ENCODE assay signal across 8 cellular contexts in the genomic region with DNA sequence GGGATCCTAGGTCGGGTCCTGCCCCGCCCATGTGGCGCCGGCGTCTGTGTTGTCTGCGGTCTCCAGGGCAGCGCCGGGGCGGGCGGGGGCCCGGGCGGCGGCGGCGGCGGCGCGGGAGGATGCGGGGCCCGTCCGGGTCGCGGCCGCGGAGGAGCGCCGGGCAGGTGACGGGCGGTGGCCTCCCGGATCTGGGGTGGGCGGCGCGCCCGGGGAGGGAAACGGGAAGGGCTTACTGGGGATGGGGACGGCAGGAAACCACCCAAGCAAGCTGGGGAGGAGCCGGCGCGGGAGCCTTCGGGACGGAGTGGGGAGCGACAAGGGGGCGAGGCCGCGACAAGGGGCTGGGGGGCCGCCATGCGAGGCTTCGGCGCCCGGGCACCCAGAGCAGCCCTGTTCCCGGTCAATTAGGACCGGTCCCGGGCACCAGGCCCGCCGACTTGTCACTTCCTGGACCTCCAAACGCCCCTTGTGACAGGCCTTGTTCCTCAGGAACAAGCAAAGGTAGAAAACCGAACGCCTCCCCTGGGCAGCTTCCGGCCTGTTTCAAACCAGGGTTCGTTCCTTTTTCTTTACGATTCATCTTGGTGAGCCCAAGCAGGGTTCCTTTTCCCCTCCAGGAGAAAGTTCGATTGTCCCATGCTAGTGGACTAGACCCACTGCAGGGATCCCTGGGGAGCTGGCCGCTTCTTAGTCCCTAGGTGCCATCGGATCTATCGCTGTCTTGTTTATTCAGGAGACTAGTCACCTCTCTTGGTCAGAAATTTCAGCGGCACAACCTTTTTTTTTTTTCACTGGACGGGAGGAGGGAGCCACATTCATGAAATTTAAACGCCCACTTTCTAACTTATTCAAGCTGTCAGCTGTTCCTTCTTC. TPM values are rescaled to one million over a fixed set of nuclear protein-coding genes. Genes with fewer than 3 reads are reported as not detected.
DNase-seq lines count a peak whose midpoint lies in the region; ATAC-seq and TF ChIP-seq lines count a peak whose summit lies in the region.

No MANE protein-coding gene starts in this region.

- ATAC-seq in GM19043 (IDR thresholded peaks at IDR 0.05; ENCODE audit: low read depth, unreplicated experiment) (peak; percentile 56), right lobe of liver (peak; percentile 59 to 70 (median 64))

- H3K9me3 ChIP-seq in A673 (ENCODE audit: low read depth, low read length, poor library complexity, severe bottlenecking): no peaks in the 10 kb centered on the region
- no peaks in the 10 kb centered on the region for H3K9me3 ChIP-seq in duodenal mucosa (ENCODE audit: control insufficient read depth in 1 of 2, low read length in 2 of 2)
- H3K9me3 ChIP-seq in right lobe of liver: no peaks in the 10 kb centered on the region

- TF ChIP-seq CTCF in A673 (conservative IDR thresholded peaks at IDR 0.05; ENCODE audit: low read depth, low read length) (no peak), right lobe of liver (IDR thresholded peaks at IDR 0.05) (no peak)

- peaks cover 23% of the 10 kb centered on the region for H3K4me1 ChIP-seq in A673 (ENCODE audit: insufficient read depth, low read length, poor library complexity, severe bottlenecking)
- peaks cover 0 to 7% of the 10 kb centered on the region in 2 donors for H3K4me1 ChIP-seq in duodenal mucosa (ENCODE audit: control insufficient read depth in 1 of 2, insufficient read depth in 2 of 2, low read length in 2 of 2)
- peaks cover 0 to 9% (median 0%) of the 10 kb centered on the region in 4 donors for H3K4me1 ChIP-seq in right lobe of liver

- CTCF ChIA-PET in A673 (lab: Charles Lee): no interaction called here

- H3K27me3 Mint-ChIP-seq in activated CD4-positive, alpha-beta T cell treated with anti-CD3 and anti-CD28 coated beads, Interleukin-2, amount 10 ng/mL, durations not matched to agents 24 days and 14 days: peaks cover 15% of the 10 kb centered on the region

- no peaks in the 10 kb centered on the region for H3K9me3 Mint-ChIP-seq in activated CD4-positive, alpha-beta T cell treated with anti-CD3 and anti-CD28 coated beads, Interleukin-2, amount 10 ng/mL, durations not matched to agents 24 days and 14 days

- peaks cover 19% of the 10 kb centered on the region for H3K4me1 Mint-ChIP-seq in activated CD4-positive, alpha-beta T cell treated with anti-CD3 and anti-CD28 coated beads, Interleukin-2, amount 10 ng/mL, durations not matched to agents 24 days and 14 days

- BruUV-seq in A673 (replicated peaks; lab: Mats Ljungman, UMichigan): no TSS peak

- H3K27me3 ChIP-seq in A673 (replicated peaks; ENCODE audit: insufficient read depth, low read depth, low read length, poor library complexity): no peaks in the 10 kb centered on the region
- peaks cover 0 to 27% of the 10 kb centered on the region in 2 donors for H3K27me3 ChIP-seq in duodenal mucosa (ENCODE audit: control insufficient read depth in 1 of 2, insufficient read depth in 2 of 2, low read length in 2 of 2)
- H3K27me3 ChIP-seq in right lobe of liver: no peaks in the 10 kb centered on the region

- TF ChIP-seq POLR2A in right lobe of liver (IDR thresholded peaks at IDR 0.05): no peak

- H3K27ac ChIP-seq in A673 (ENCODE audit: low read depth, low read length, poor library complexity, severe bottlenecking) (peak overlapping the region; percentile 72), duodenal mucosa (ENCODE audit: low read depth, low read length) (peak overlapping the region; percentile 73), right lobe of liver (peak overlapping the region in 1 of 3 donors; percentile 44)

- H3K9ac ChIP-seq in duodenal mucosa (ENCODE audit: low read depth in 1 of 2, low read length in 2 of 2): peak overlapping the region; percentile 27 to 56

- WGBS in right lobe of liver (ENCODE audit: insufficient coverage, low coverage, low lambda C conversion rate, missing lambda C conversion rate): 5% methylated on average over 12 of the region's 68 CpGs

- intact Hi-C loops in A673 (cut with micrococcal nuclease; ENCODE audit: unreplicated experiment): no loop called here
- intact Hi-C loops in activated CD4-positive, alpha-beta T cell treated with anti-CD3 and anti-CD28 coated beads, Interleukin-2, amount 10 ng/mL, durations not matched to agents 24 days and 14 days (cut with micrococcal nuclease): loop anchor here (2.0 to 5.0 kb wide), 2 partner anchors 26 to 99 kb away; a partner anchor contains a TSS
- intact Hi-C loops in right lobe of liver (cut with DNase I): no loop called here

- peak overlapping the region; percentile 75 for H3K27ac Mint-ChIP-seq in activated CD4-positive, alpha-beta T cell treated with anti-CD3 and anti-CD28 coated beads, Interleukin-2, amount 10 ng/mL, durations not matched to agents 24 days and 14 days

- POLR2A ChIA-PET in A673 (lab: Charles Lee; ENCODE audit: low non-redundant PET): no interaction called here

- H3K36me3 ChIP-seq in A673 (ENCODE audit: insufficient read depth, low read length, poor library complexity, severe bottlenecking): no peaks in the 10 kb centered on the region
- H3K36me3 ChIP-seq in duodenal mucosa (ENCODE audit: control insufficient read depth in 1 of 2, insufficient read depth in 2 of 2, low read length in 2 of 2): no peaks in the 10 kb centered on the region
- H3K36me3 ChIP-seq in right lobe of liver: no peaks in the 10 kb centered on the region

- H3K4me3 Mint-ChIP-seq in activated CD4-positive, alpha-beta T cell treated with anti-CD3 and anti-CD28 coated beads, Interleukin-2, amount 10 ng/mL, durations not matched to agents 24 days and 14 days: peak overlapping the region; percentile 85

- H3K36me3 Mint-ChIP-seq in activated CD4-positive, alpha-beta T cell treated with anti-CD3 and anti-CD28 coated beads, Interleukin-2, amount 10 ng/mL, durations not matched to agents 24 days and 14 days (ENCODE audit: low read depth): no peaks in the 10 kb centered on the region

- DNase-seq in A673 (ENCODE audit: low spot score) (peak; percentile 70), NCI-H1092 (lab: John Stamatoyannopoulos, UW) (peak; percentile 68), right lobe of liver (peak; percentile 48 to 57 (median 49)), NCI-H82 (lab: John Stamatoyannopoulos, UW) (no peak)
- DNase-seq in activated CD4-positive, alpha-beta T cell treated with anti-CD3 and anti-CD28 coated beads, Interleukin-2, amount 10 ng/mL, durations not matched to agents 24 days and 14 days: peak; percentile 86
- peak; percentile 39 to 48 for DNase-seq in stimulated activated CD4-positive, alpha-beta T cell treated with anti-CD3 and anti-CD28 coated beads, Interleukin-4, amount 100 ng/mL, for 4 hours

- peak overlapping the region; percentile 63 for H3K4me3 ChIP-seq in A673 (ENCODE audit: low read depth, low read length, poor library complexity, severe bottlenecking)
- peak overlapping the region; percentile 65 to 76 for H3K4me3 ChIP-seq in duodenal mucosa (ENCODE audit: low read depth in 1 of 2, low read length in 2 of 2)
- peak overlapping the region; percentile 45 to 52 (median 47) for H3K4me3 ChIP-seq in right lobe of liver

RNA-seq across cellular contexts. Expression of a gene that starts 0.5 kb away (rescaled TPM):
- total RNA-seq in A673 (2021): 4.2 and 4.4 TPM in 2 replicates
- total RNA-seq in activated CD4-positive, alpha-beta T cell treated with anti-CD3 and anti-CD28 coated beads, Interleukin-2, amount 10 ng/mL, durations not matched to agents 24 days and 14 days: 0.95 and 1.1 TPM in 2 replicates
- total RNA-seq in right lobe of liver: under 1 TPM in 5 of 6 experiments, not detected in 1; 0.10 to 0.37 (median 0.22) TPM

RNA-seq across cellular contexts. Expression of a gene that starts 44.7 kb away (rescaled TPM):
- total RNA-seq in A673 (2021): not detected in 2 replicates
- 3.8 and 4.2 TPM in 2 replicates for total RNA-seq in activated CD4-positive, alpha-beta T cell treated with anti-CD3 and anti-CD28 coated beads, Interleukin-2, amount 10 ng/mL, durations not matched to agents 24 days and 14 days
- total RNA-seq in right lobe of liver: under 1 TPM in 5 of 6 experiments, not detected in 1; 0.11 to 0.26 (median 0.25) TPM
